Comparison of ENCODE assay signal across 8 cellular contexts in genomic region chrX:3699841-3700381, GRCh38. TPM values are rescaled to one million over a fixed set of nuclear protein-coding genes. Genes with fewer than 3 reads are reported as not detected.
A peak's percentile ranks its signal among the peaks of the same experiment; 100 is the strongest.
DNase-seq lines count a peak whose midpoint lies in the region; ATAC-seq lines count a peak whose summit lies in the region.

No MANE protein-coding gene starts in this region.

- peaks cover 12 to 89% (median 30%) of the 10 kb centered on the region in 4 donors for H3K4me1 Mint-ChIP-seq in CD4-positive, CD25-positive, alpha-beta regulatory T cell

- H3K4me3 ChIP-seq in CD4-positive, CD25-positive, alpha-beta regulatory T cell (ENCODE audit: low read depth, low read length) = peak overlapping the region; percentile 93
- peak overlapping the region in 6 of 7 experiments; percentile 3 to 22 (median 8) for H3K4me3 ChIP-seq in skin epidermis

- H3K36me3 ChIP-seq in CD4-positive, CD25-positive, alpha-beta regulatory T cell (ENCODE audit: control insufficient read depth, insufficient read depth, low read length) = no peaks in the 10 kb centered on the region

- H3K27ac ChIP-seq in CD4-positive, CD25-positive, alpha-beta regulatory T cell (ENCODE audit: insufficient read depth, low read length, poor library complexity, severe bottlenecking) = peak overlapping the region; percentile 81
- peak overlapping the region in 18 of 21 experiments; percentile 10 to 95 (median 68) for H3K27ac ChIP-seq in skin epidermis

- no peaks in the 10 kb centered on the region for H3K27me3 ChIP-seq in CD4-positive, CD25-positive, alpha-beta regulatory T cell (ENCODE audit: control insufficient read depth, insufficient read depth, low read length)

- peak overlapping the region; percentile 90 to 99 (median 97) for H3K27ac Mint-ChIP-seq in CD4-positive, CD25-positive, alpha-beta regulatory T cell

- peaks cover 17% of the 10 kb centered on the region for H3K4me1 ChIP-seq in CD4-positive, CD25-positive, alpha-beta regulatory T cell (ENCODE audit: control insufficient read depth, insufficient read depth, low read length, poor library complexity, severe bottlenecking)

- peaks cover 29% of the 10 kb centered on the region for H3K36me3 Mint-ChIP-seq in CD4-positive, CD25-positive, alpha-beta regulatory T cell

- peaks cover 0 to 1% (median 0%) of the 10 kb centered on the region in 7 donors for H3K9me3 Mint-ChIP-seq in CD4-positive, CD25-positive, alpha-beta regulatory T cell

- H3K27me3 Mint-ChIP-seq in CD4-positive, CD25-positive, alpha-beta regulatory T cell = no peaks in the 10 kb centered on the region

- peak overlapping the region; percentile 86 to 91 (median 89) for H3K4me3 Mint-ChIP-seq in CD4-positive, CD25-positive, alpha-beta regulatory T cell

- no peaks in the 10 kb centered on the region for H3K9me3 ChIP-seq in CD4-positive, CD25-positive, alpha-beta regulatory T cell (ENCODE audit: control insufficient read depth in 2 of 2, low read length in 2 of 2)

- DNase-seq in CD4-positive, CD25-positive, alpha-beta regulatory T cell = peak in 2 of 3 donors; percentile 34 to 57
- peak; percentile 72 for DNase-seq in LHCN-M2 (ENCODE audit: low read depth)
- DNase-seq in dermis blood vessel endothelial cell = peak; percentile 22
- no peak for DNase-seq in midbrain (lab: John Stamatoyannopoulos, UW)
- DNase-seq in retina = no peak
- DNase-seq in NCI-H510A (lab: John Stamatoyannopoulos, UW) = no peak

- peak; percentile 64 to 71 for ATAC-seq in CD4-positive, CD25-positive, alpha-beta regulatory T cell (ENCODE audit: low read depth in 2 of 2)
- peak; percentile 33 for ATAC-seq in GM19468 (IDR thresholded peaks at IDR 0.05; ENCODE audit: extremely low read depth, unreplicated experiment)

RNA-seq across cellular contexts. Expression of gene PRKX, which starts 13.5 kb away (rescaled TPM):
- 103 TPM for total RNA-seq in CD4-positive, CD25-positive, alpha-beta regulatory T cell
- polyA plus RNA-seq in CD4-positive, CD25-positive, alpha-beta regulatory T cell = 10 to 100 TPM; 47.5 to 60.1 (median 55.9) TPM
- total RNA-seq in LHCN-M2 (2014; rRNA removed) (12.3 and 14.8 TPM in 2 replicates), dermis blood vessel endothelial cell (41.5 and 42.4 TPM in 2 replicates)
- polyA plus RNA-seq in LHCN-M2 (2012) = 7.0 TPM

Comparison
In these comparisons a context has a peak if more than half of its experiments do, and no peak if none do; other contexts are left out.
1. DNase-seq: peak in CD4-positive, CD25-positive, alpha-beta regulatory T cell (2 of 3), LHCN-M2 (single experiment) and dermis blood vessel endothelial cell (single experiment); none in midbrain (single experiment), retina (single experiment) and NCI-H510A (single experiment).